ENCODE assay signal across 8 cellular contexts in the genomic region with DNA sequence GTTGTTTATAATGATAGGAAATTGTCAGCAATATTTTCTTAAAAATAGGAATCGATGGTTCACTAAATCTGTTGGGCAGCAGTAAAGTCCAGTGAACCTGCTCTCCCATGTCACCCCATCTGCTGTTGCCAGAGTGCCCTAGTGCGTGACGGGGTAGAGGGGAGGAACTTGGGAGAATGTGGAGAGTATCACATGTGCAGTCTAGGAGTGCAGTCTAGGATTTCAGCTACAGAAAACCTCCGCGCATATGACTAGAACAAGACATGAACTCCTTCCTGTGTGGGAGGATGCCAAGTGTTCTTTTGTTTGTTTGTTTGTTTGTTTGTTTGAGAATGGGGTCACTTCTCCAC.
DNase-seq lines count a peak whose midpoint lies in the region; ATAC-seq and TF ChIP-seq lines count a peak whose summit lies in the region.

No MANE protein-coding gene starts in this region.

- H3K79me2 ChIP-seq in PC-3 (ENCODE audit: low read length): peaks cover 19% of the 10 kb centered on the region

- H3K4me3 Mint-ChIP-seq in CD14-positive monocyte (no peak overlapping the region), endothelial cell (ENCODE audit: unreplicated experiment) (peak overlapping the region; percentile 70)
- H3K4me3 Mint-ChIP-seq in naive thymus-derived CD8-positive, alpha-beta T cell: peak overlapping the region; percentile 65 to 90 (median 81)

- H3K9me2 ChIP-seq in PC-3 (replicated peaks; ENCODE audit: low read length): no peaks in the 10 kb centered on the region

- intact Hi-C loops in CD14-positive monocyte (cut with micrococcal nuclease) (loop anchor here in 1 of 2 donors (5.0 kb wide), 1 partner anchor 727 kb away; no protein-coding TSS in a partner anchor), PC-3 (cut with micrococcal nuclease) (no loop called here)

- H4K20me1 ChIP-seq in PC-3 (ENCODE audit: low read length): 0 out of 2 replicates have a peak, but pooled peaks cover 6% of the 10 kb centered on the region

- peaks cover 64 to 72% of the 10 kb centered on the region in 2 donors for H3K36me3 Mint-ChIP-seq in CD14-positive monocyte
- peaks cover 46% of the 10 kb centered on the region for H3K36me3 Mint-ChIP-seq in endothelial cell (ENCODE audit: low read depth, unreplicated experiment)
- H3K36me3 Mint-ChIP-seq in naive thymus-derived CD8-positive, alpha-beta T cell: peaks cover 10 to 56% (median 13%) of the 10 kb centered on the region in 3 donors

- no peaks in the 10 kb centered on the region for H3K27me3 ChIP-seq in PC-3 (ENCODE audit: low read length)

- peaks cover 14% of the 10 kb centered on the region for H3K4me1 ChIP-seq in PC-3 (ENCODE audit: insufficient read depth, low read length)

- BruUV-seq in PC-3 (replicated peaks; lab: Mats Ljungman, UMichigan): no TSS peak

- H3K9me3 ChIP-seq in PC-3 (ENCODE audit: low read length): no peaks in the 10 kb centered on the region

- peaks cover 82% of the 10 kb centered on the region for H3K4me1 Mint-ChIP-seq in CD14-positive monocyte
- peaks cover 49% of the 10 kb centered on the region for H3K4me1 Mint-ChIP-seq in endothelial cell (ENCODE audit: unreplicated experiment)
- peaks cover 33 to 75% (median 69%) of the 10 kb centered on the region in 4 donors for H3K4me1 Mint-ChIP-seq in naive thymus-derived CD8-positive, alpha-beta T cell

- DNase-seq in CD14-positive monocyte (ENCODE audit: low spot score) (no peak), NCI-H2029 (lab: John Stamatoyannopoulos, UW) (peak; percentile 35), endothelial cell (ENCODE audit: low spot score) (no peak), PC-3 (no peak), NCI-H1694 (lab: John Stamatoyannopoulos, UW) (no peak), NCI-H2171 treated with DMSO at 0.1 percent for 48 hours (lab: John Stamatoyannopoulos, UW) (no peak)
- DNase-seq in naive thymus-derived CD8-positive, alpha-beta T cell: no peak

- ATAC-seq in naive thymus-derived CD8-positive, alpha-beta T cell: no peak
- ATAC-seq in GM21390 (IDR thresholded peaks at IDR 0.05; ENCODE audit: unreplicated experiment) (no peak), PC-3 (no peak)

- H3F3A ChIP-seq in PC-3 (ENCODE audit: low read length, unreplicated experiment): no peaks in the 10 kb centered on the region

- H3K9ac ChIP-seq in PC-3 (ENCODE audit: low read length): no peak overlapping the region

- TF ChIP-seq CTCF in CD14-positive monocyte (IDR thresholded peaks at IDR 0.05): no peak
- no peak for TF ChIP-seq CTCF in endothelial cell (IDR thresholded peaks at IDR 0.05; ENCODE audit: unreplicated experiment)
- TF ChIP-seq CTCF in PC-3 (conservative IDR thresholded peaks at IDR 0.05; ENCODE audit: low read depth, low read length): no peak

- H3K27me3 Mint-ChIP-seq in CD14-positive monocyte (ENCODE audit: low read depth in 3 of 3): no peaks in the 10 kb centered on the region
- H3K27me3 Mint-ChIP-seq in endothelial cell (ENCODE audit: unreplicated experiment): peaks cover 2% of the 10 kb centered on the region
- H3K27me3 Mint-ChIP-seq in naive thymus-derived CD8-positive, alpha-beta T cell: no peaks in the 10 kb centered on the region

- H3K4me3 ChIP-seq in PC-3 (ENCODE audit: low read length): no peak overlapping the region

- H3K27ac ChIP-seq in PC-3 (ENCODE audit: low read length): no peak overlapping the region

- peaks cover 17% of the 10 kb centered on the region; the same call in 1 of the 2 replicates for H3K36me3 ChIP-seq in PC-3 (ENCODE audit: low read depth, low read length)

- H3K27ac Mint-ChIP-seq in CD14-positive monocyte (peak overlapping the region; percentile 94 to 98 (median 96)), endothelial cell (ENCODE audit: unreplicated experiment) (peak overlapping the region; percentile 49)
- H3K27ac Mint-ChIP-seq in naive thymus-derived CD8-positive, alpha-beta T cell: peak overlapping the region; percentile 90 to 98 (median 96)

- POLR2A ChIA-PET in naive thymus-derived CD8-positive, alpha-beta T cell (lab: Charles Lee): interaction anchor here (0.5 to 3.3 kb wide), 11 partner anchors 9 to 307 kb away, joined by 3 to 31 read pairs (median 4); partner anchors contain the start of genes ACAD9 and RPN1
- POLR2A ChIA-PET in PC-3 (lab: Charles Lee; ENCODE audit: unreplicated experiment): no interaction called here

- H3K4me2 ChIP-seq in PC-3 (ENCODE audit: low read length): no peak overlapping the region

- no peak overlapping the region for H2AFZ ChIP-seq in PC-3 (ENCODE audit: low read length)

- H3K9me3 Mint-ChIP-seq in CD14-positive monocyte (no peaks in the 10 kb centered on the region), endothelial cell (ENCODE audit: unreplicated experiment) (no peaks in the 10 kb centered on the region)
- H3K9me3 Mint-ChIP-seq in naive thymus-derived CD8-positive, alpha-beta T cell: no peaks in the 10 kb centered on the region

- CTCF ChIA-PET in PC-3 (lab: Charles Lee): no interaction called here

Comparison
In these comparisons a context has a peak if more than half of its experiments do, and no peak if none do; other contexts are left out.
1. H3K4me3 Mint-ChIP-seq: peak in endothelial cell (single experiment) and naive thymus-derived CD8-positive, alpha-beta T cell (10 of 10); none in CD14-positive monocyte (0 of 2).
2. Peak in every context shown above with its lines, with median percentiles within 50 percentile points of each other: H3K27ac Mint-ChIP-seq.